Comparison of ENCODE assay signal across 8 cellular contexts in genomic region chr19:14571695-14572490, GRCh38. TPM values are rescaled to one million over a fixed set of nuclear protein-coding genes. Genes with fewer than 3 reads are reported as not detected.
A peak's percentile ranks its signal among the peaks of the same experiment; 100 is the strongest.
DNase-seq lines count a peak whose midpoint lies in the region; ATAC-seq and TF ChIP-seq lines count a peak whose summit lies in the region.

Gene NDUFB7 (minus strand): TSS chr19:14572066. CDS start chr19:14572000, 66 bp downstream.

- TF ChIP-seq CTCF in GM23338 (conservative IDR thresholded peaks at IDR 0.05; ENCODE audit: low read depth in 2 of 2), result peak; percentile 74 to 84
- peak; percentile 51 to 62 for TF ChIP-seq CTCF in fibroblast of lung (conservative IDR thresholded peaks at IDR 0.05 in 1 of 2, IDR thresholded peaks at IDR 0.05 in 1 of 2; ENCODE audit: low read depth in 1 of 2, low read length in 2 of 2)

- no peaks in the 10 kb centered on the region; the same call in 1 of the 3 replicates for H3K9me3 Mint-ChIP-seq in GM23338
- no peaks in the 10 kb centered on the region for H3K9me3 Mint-ChIP-seq in naive thymus-derived CD8-positive, alpha-beta T cell

- peaks cover 7% of the 10 kb centered on the region for H3K27me3 Mint-ChIP-seq in GM23338 (ENCODE audit: insufficient read depth, low read depth, poor library complexity)
- H3K27me3 Mint-ChIP-seq in naive thymus-derived CD8-positive, alpha-beta T cell, result no peaks in the 10 kb centered on the region

- H3K27me3 ChIP-seq in GM23338 (ENCODE audit: insufficient read depth) (no peaks in the 10 kb centered on the region), fibroblast of lung (ENCODE audit: control insufficient read depth, insufficient read depth, low read length) (no peaks in the 10 kb centered on the region)

- H3K79me2 ChIP-seq in GM23338 (replicated peaks; ENCODE audit: insufficient read depth), result peaks cover 22% of the 10 kb centered on the region
- H3K79me2 ChIP-seq in fibroblast of lung (ENCODE audit: control insufficient read depth, insufficient read depth, low read length), result peaks cover 18% of the 10 kb centered on the region

- H3K27ac Mint-ChIP-seq in GM23338, result peak within 1 kb of the TSS; percentile 95
- peak within 1 kb of the TSS; percentile 83 to 96 (median 94) for H3K27ac Mint-ChIP-seq in naive thymus-derived CD8-positive, alpha-beta T cell

- peak within 1 kb of the TSS; percentile 99 for H3K4me3 ChIP-seq in GM23338
- H3K4me3 ChIP-seq in fibroblast of lung (replicated peaks in 1 of 4; ENCODE audit: control extremely low read depth in 1 of 4, insufficient read depth in 1 of 4, low read depth in 3 of 4, low read length in 4 of 4), result peak within 1 kb of the TSS; percentile 90 to 100 (median 97)

- peak within 1 kb of the TSS; percentile 85 for H3K9ac ChIP-seq in fibroblast of lung (ENCODE audit: insufficient read depth, low read length)

- H3K4me2 ChIP-seq in GM23338 (peak within 1 kb of the TSS; percentile 93), fibroblast of lung (ENCODE audit: extremely low read depth, insufficient read depth, low read length) (peak within 1 kb of the TSS; percentile 84)

- peaks cover 15% of the 10 kb centered on the region; the same call in 2 of the 3 replicates for H3K4me1 Mint-ChIP-seq in GM23338
- H3K4me1 Mint-ChIP-seq in naive thymus-derived CD8-positive, alpha-beta T cell, result peaks cover 19 to 53% (median 43%) of the 10 kb centered on the region in 4 donors

- H3K27ac ChIP-seq in GM23338 (ENCODE audit: low read depth) (peak within 1 kb of the TSS; percentile 94), fibroblast of lung (ENCODE audit: insufficient read depth, low read length) (peak within 1 kb of the TSS; percentile 68)

- H3K4me1 ChIP-seq in GM23338 (ENCODE audit: insufficient read depth) (no peaks in the 10 kb centered on the region; the same call in 1 of the 2 replicates), fibroblast of lung (ENCODE audit: control insufficient read depth, extremely low read depth, insufficient read depth, low read length) (peaks cover 6% of the 10 kb centered on the region)

- H3K36me3 Mint-ChIP-seq in GM23338 (ENCODE audit: low read depth), result peaks cover 9% of the 10 kb centered on the region
- H3K36me3 Mint-ChIP-seq in naive thymus-derived CD8-positive, alpha-beta T cell, result peaks cover 0 to 15% (median 0%) of the 10 kb centered on the region in 3 donors

- no peaks in the 10 kb centered on the region for H3K9me3 ChIP-seq in fibroblast of lung (ENCODE audit: control insufficient read depth, insufficient read depth, low read depth, low read length)

- POLR2A ChIA-PET in naive thymus-derived CD8-positive, alpha-beta T cell (lab: Charles Lee), result interaction anchor here (0.5 to 2.6 kb wide), 14 partner anchors 12 to 634 kb away, joined by 3 to 18 read pairs (median 4); partner anchors contain the start of genes ASF1B, DNAJB1, IL27RA and PODNL1

- H2AFZ ChIP-seq in GM23338, result peak within 1 kb of the TSS; percentile 70; the same call in 1 of the 2 replicates
- H2AFZ ChIP-seq in fibroblast of lung (ENCODE audit: low read length), result peak within 1 kb of the TSS; percentile 96

- no peaks in the 10 kb centered on the region for H3K9me2 ChIP-seq in GM23338 (ENCODE audit: insufficient read depth)

- DNase-seq in EL (peak; percentile 94), GM23338 (ENCODE audit: low spot score) (peak; percentile 98), LHCN-M2 (ENCODE audit: low read depth) (peak; percentile 92), RPMI7951 (ENCODE audit: low read depth) (peak; percentile 95), fibroblast of lung (ENCODE audit: low read depth in 2 of 2) (peak; percentile 94 to 96)
- DNase-seq in activated T-helper 1 cell treated with anti-CD3 and anti-CD28 coated beads, Interleukin-2, amount 50 U/mL, for 16 hours (ENCODE audit: low read depth in 1 of 2, low spot score in 1 of 2), result peak; percentile 67 to 87
- peak; percentile 76 to 94 (median 87) for DNase-seq in naive thymus-derived CD8-positive, alpha-beta T cell
- peak; percentile 79 to 95 (median 88) for DNase-seq in stimulated activated naive CD4-positive, alpha-beta T cell (lab: John Stamatoyannopoulos, UW)

- H3K36me3 ChIP-seq in GM23338 (ENCODE audit: insufficient read depth) (no peaks in the 10 kb centered on the region), fibroblast of lung (ENCODE audit: control insufficient read depth, insufficient read depth, low read length) (peaks cover 5% of the 10 kb centered on the region)

- 0 out of 2 replicates have a peak, but pooled peaks cover 10% of the 10 kb centered on the region for H3F3A ChIP-seq in GM23338 (replicated peaks; ENCODE audit: low read depth)

- ATAC-seq in GM23338, result peak; percentile 95
- peak; percentile 93 to 97 for ATAC-seq in naive thymus-derived CD8-positive, alpha-beta T cell

- peaks cover 3% of the 10 kb centered on the region; the same call in 1 of the 2 replicates for H4K20me1 ChIP-seq in GM23338 (replicated peaks; ENCODE audit: insufficient read depth)
- H4K20me1 ChIP-seq in fibroblast of lung (ENCODE audit: control insufficient read depth, extremely low read depth, insufficient read depth, low read length), result no peaks in the 10 kb centered on the region

- peak within 1 kb of the TSS; percentile 99 for H3K4me3 Mint-ChIP-seq in GM23338
- peak within 1 kb of the TSS; percentile 93 to 98 (median 95) for H3K4me3 Mint-ChIP-seq in naive thymus-derived CD8-positive, alpha-beta T cell

TF ChIP-seq in GM23338, 12 proteins besides CTCF, POLR2A, EP300 and RAD21:
- peak; percentile 94 for TF ChIP-seq ETS1 (IDR thresholded peaks at IDR 0.05)
- no peak for TF ChIP-seq STAT1 (IDR thresholded peaks at IDR 0.05; ENCODE audit: unreplicated experiment)
- peak; percentile 80 for TF ChIP-seq POLR2AphosphoS5 (IDR thresholded peaks at IDR 0.05; ENCODE audit: low read depth)
- TF ChIP-seq CREB1 (CRISPR knock-in tag; IDR thresholded peaks at IDR 0.05; ENCODE audit: low read depth), result peak; percentile 64

RNA-seq across cellular contexts. Expression of gene NDUFB7, which starts in this region (rescaled TPM):
- total RNA-seq in GM23338 (2014; rRNA removed; shearing (Covaris generic)), result 289 and 398 TPM in 2 replicates
- polyA plus RNA-seq in GM23338 (2016; fragmentation: Nextera tagmentation; extraction: Ambion mirVana) (463 and 501 TPM in 2 replicates), fibroblast of lung (100 and 110 TPM in 2 replicates)
- total RNA-seq in LHCN-M2 (2014; rRNA removed) (255 and 341 TPM in 2 replicates), fibroblast of lung (253 and 274 TPM in 2 replicates)
- 357 TPM for polyA plus RNA-seq in LHCN-M2 (2012)
- total RNA-seq in RPMI7951 (2014; rRNA removed; shearing (Covaris generic)), result 437 and 482 TPM in 2 replicates
- polyA plus RNA-seq in fibroblast of lung (2012), result 221 and 267 TPM in 2 replicates
- polyA minus RNA-seq in fibroblast of lung (ENCODE audit: low replicate concordance), result 33.5 and 48.9 TPM in 2 replicates
- 10 to 100 TPM; 61.6 to 64.6 TPM for total RNA-seq in naive thymus-derived CD8-positive, alpha-beta T cell
- 100 to 1,000 TPM; 209 to 236 (median 230) TPM for polyA plus RNA-seq in naive thymus-derived CD8-positive, alpha-beta T cell

Comparison
In these comparisons a context has a peak if more than half of its experiments do, and no peak if none do; other contexts are left out.
1. Peak in every context shown above with its lines: DNase-seq, ATAC-seq, H3K4me3 ChIP-seq and H3K27ac ChIP-seq.